ENCODE assay signal across 2 cellular contexts in genomic region chr1:61081637-61082335, GRCh38.
TF ChIP-seq lines count a peak whose summit lies in the region.

No MANE protein-coding gene starts in this region.

TF ChIP-seq in IMR-90, 13 proteins besides CTCF, POLR2A, EP300 and RAD21:
- TF ChIP-seq MAZ (IDR thresholded peaks at IDR 0.05; ENCODE audit: borderline replicate concordance, low read depth, low read length) (peak; percentile 15; the same call in 1 of the 2 replicates), MAFK (IDR thresholded peaks at IDR 0.05; ENCODE audit: low read depth, low read length) (no peak)
- TF ChIP-seq, protein P1, sequence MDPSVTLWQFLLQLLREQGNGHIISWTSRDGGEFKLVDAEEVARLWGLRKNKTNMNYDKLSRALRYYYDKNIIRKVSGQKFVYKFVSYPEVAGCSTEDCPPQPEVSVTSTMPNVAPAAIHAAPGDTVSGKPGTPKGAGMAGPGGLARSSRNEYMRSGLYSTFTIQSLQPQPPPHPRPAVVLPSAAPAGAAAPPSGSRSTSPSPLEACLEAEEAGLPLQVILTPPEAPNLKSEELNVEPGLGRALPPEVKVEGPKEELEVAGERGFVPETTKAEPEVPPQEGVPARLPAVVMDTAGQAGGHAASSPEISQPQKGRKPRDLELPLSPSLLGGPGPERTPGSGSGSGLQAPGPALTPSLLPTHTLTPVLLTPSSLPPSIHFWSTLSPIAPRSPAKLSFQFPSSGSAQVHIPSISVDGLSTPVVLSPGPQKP (IDR thresholded peaks at IDR 0.05; ENCODE audit: borderline replicate concordance, low read depth, low read length), result no peak

TF ChIP-seq in GM12878, 131 proteins besides CTCF, POLR2A, EP300 and RAD21:
- TF ChIP-seq POU2F2 (IDR thresholded peaks at IDR 0.05; ENCODE audit: borderline replicate concordance, low read depth, low read length), result peak; percentile 47; the same call in 1 of the 3 replicates
- TF ChIP-seq ZZZ3 (IDR thresholded peaks at IDR 0.05; ENCODE audit: control insufficient read depth, insufficient read length, low read depth), result no peak
- no peak for TF ChIP-seq HCFC1 (IDR thresholded peaks at IDR 0.05; ENCODE audit: low read length)
TF ChIP-seq in GM12878: peak in this region for 1.
